Comparison of ENCODE assay signal across 17 cellular contexts in the genomic region with DNA sequence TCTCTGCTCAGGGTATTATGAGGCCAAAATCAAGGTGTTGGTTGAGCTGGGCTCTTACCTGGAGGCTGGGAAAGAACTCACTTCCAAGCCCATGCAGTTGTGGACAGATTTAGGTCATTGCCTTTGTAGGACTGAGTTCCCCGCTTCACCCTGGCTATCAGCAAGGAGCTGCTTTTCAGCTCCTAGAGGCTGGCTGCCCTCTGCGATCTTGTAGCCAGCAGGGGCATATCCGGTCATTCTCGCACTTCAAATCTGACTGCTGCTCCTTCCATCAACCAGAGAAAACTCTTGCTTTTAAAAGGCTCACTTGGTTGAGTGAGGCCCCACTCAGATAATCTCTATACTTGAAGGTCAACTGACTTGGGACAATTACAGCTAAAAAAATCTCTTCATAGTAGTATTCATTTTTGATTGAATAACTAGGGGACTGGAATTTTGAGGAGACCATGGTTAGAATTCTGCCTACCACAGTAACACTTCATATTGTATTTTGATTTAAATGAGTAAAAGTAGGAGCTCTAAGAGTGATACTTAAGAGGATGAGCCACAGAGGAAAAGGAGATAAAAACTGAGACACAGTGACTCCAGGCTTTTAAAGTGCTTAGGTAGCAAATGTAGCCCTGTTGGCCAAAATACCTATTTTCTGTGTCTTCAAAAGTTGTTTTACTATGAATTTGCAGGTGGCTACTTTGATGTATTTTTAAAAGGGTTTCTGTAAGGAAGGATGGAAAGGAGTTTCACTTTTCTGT.
DNase-seq lines count a peak whose midpoint lies in the region; ATAC-seq and TF ChIP-seq lines count a peak whose summit lies in the region.
"Had no signal": no experiment of that assay in that cellular context is flagged by ENCODE, and none has a peak within 500 bp of the region (broad histone marks: within the 10 kb centered on the region; RNA-seq: fewer than 3 reads in every experiment).

No MANE protein-coding gene starts in this region.

- H4K8ac ChIP-seq in IMR-90 (ENCODE audit: low read depth in 2 of 2, low read length in 2 of 2) = peak overlapping the region in 1 of 2 experiments; percentile 37; a peak in 2 of 4 replicates

- BruUV-seq in IMR-90 (replicated peaks; lab: Mats Ljungman, UMichigan) = no TSS peak
- no TSS peak for BruUV-seq in PC-9 (replicated peaks; lab: Mats Ljungman, UMichigan)

- H3K9me3 Mint-ChIP-seq in chondrocyte (ENCODE audit: low read depth) = peaks cover 5% of the 10 kb centered on the region
- peaks cover 0 to 1% of the 10 kb centered on the region in 2 donors for H3K9me3 Mint-ChIP-seq in activated T-cell treated with anti-CD3 and anti-CD28 coated beads, Interleukin-2, amount 50 U/mL, for 72 hours
- H3K9me3 Mint-ChIP-seq: activated CD4-positive, alpha-beta memory T cell treated with anti-CD3 and anti-CD28 coated beads for 36 hours; activated T-helper 2 cell treated with anti-CD3 and anti-CD28 coated beads, Interferon-gamma antibody, Interleukin-2, Interleukin-4, amounts not matched to agents 10 μg/mL and 5 μg/mL and 100 μg/mL, durations not matched to agents 14 hours and 24 hours and 36 hours; immature natural killer cell had no signal

- peaks cover 8% of the 10 kb centered on the region for H3K36me3 Mint-ChIP-seq in chondrocyte (ENCODE audit: low read depth)
- peaks cover 7 to 11% of the 10 kb centered on the region in 2 donors for H3K36me3 Mint-ChIP-seq in activated T-cell treated with anti-CD3 and anti-CD28 coated beads, Interleukin-2, amount 50 U/mL, for 72 hours (ENCODE audit: insufficient read depth in 2 of 2)

- peak overlapping the region; percentile 86 for H3K27ac Mint-ChIP-seq in chondrocyte (ENCODE audit: unreplicated experiment)
- no peak overlapping the region for H3K27ac Mint-ChIP-seq in activated T-cell treated with anti-CD3 and anti-CD28 coated beads, Interleukin-2, amount 50 U/mL, for 72 hours
- H3K27ac Mint-ChIP-seq: activated CD4-positive, alpha-beta memory T cell treated with anti-CD3 and anti-CD28 coated beads for 36 hours; activated T-helper 2 cell treated with anti-CD3 and anti-CD28 coated beads, Interferon-gamma antibody, Interleukin-2, Interleukin-4, amounts not matched to agents 10 μg/mL and 5 μg/mL and 100 μg/mL, durations not matched to agents 14 hours and 24 hours and 36 hours; immature natural killer cell had no signal

- ATAC-seq in IMR-90 (ENCODE audit: low read depth) (peak; percentile 42; the same call in 1 of the 2 replicates), GM21423 (IDR thresholded peaks at IDR 0.05; ENCODE audit: unreplicated experiment) (no peak)
- no peak for ATAC-seq in activated T-cell treated with anti-CD3 and anti-CD28 coated beads, Interleukin-2, amount 50 U/mL, for 72 hours (replicated peaks in 1 of 2)

- H2BK5ac ChIP-seq in IMR-90 (ENCODE audit: low read depth, low read length, poor library complexity, severe bottlenecking) = peak overlapping the region; percentile 62

- H3K9me3 ChIP-seq in IMR-90 (ENCODE audit: control insufficient read depth, insufficient read depth, low read length) (no peaks in the 10 kb centered on the region), PC-9 (ENCODE audit: insufficient read depth, low read depth) (no peaks in the 10 kb centered on the region)
- H3K9me3 ChIP-seq: BLaER1, SK-N-SH had no signal

- no peak overlapping the region for H3K9ac ChIP-seq in IMR-90 (ENCODE audit: low read depth, low read length)
- H3K9ac ChIP-seq: BLaER1, SK-N-SH had no signal

- H4K5ac ChIP-seq in IMR-90 (ENCODE audit: low read depth, low read length) = peak overlapping the region; percentile 96

- 100% methylated on average over 1 of the region's 4 CpGs; no CpG with 5 or more reads in 1 of the 2 experiments for WGBS in IMR-90 (ENCODE audit: extremely low coverage in 2 of 2, insufficient read length in 1 of 2), 2 experiments

- H3K4me2 ChIP-seq in IMR-90 (ENCODE audit: low read depth, low read length) (peak overlapping the region; percentile 98), PC-9 (no peak overlapping the region)
- H3K4me2 ChIP-seq: BLaER1, SK-N-SH had no signal

- peak overlapping the region; percentile 77 for H2BK120ac ChIP-seq in IMR-90 (ENCODE audit: low read depth, low read length)

- H3K4me3 ChIP-seq in IMR-90 (ENCODE audit: insufficient read depth, low read depth, low read length) = peak overlapping the region; percentile 23; the same call in 1 of the 2 replicates
- no peak overlapping the region for H3K4me3 ChIP-seq in PC-9
- H3K4me3 ChIP-seq: BLaER1 had no signal

- H3K56ac ChIP-seq in IMR-90 (ENCODE audit: extremely low read depth, insufficient read depth, low read length) = 0 out of 2 replicates have a peak overlapping the region, but pooled peaks have one; percentile 8

- H2AK5ac ChIP-seq in IMR-90 (ENCODE audit: low read depth, low read length) = peak overlapping the region; percentile 61; the same call in 1 of the 2 replicates

- H2AFZ ChIP-seq in IMR-90 (replicated peaks; ENCODE audit: low read length, poor library complexity) (peak overlapping the region; percentile 35), PC-9 (no peak overlapping the region)

- H3K18ac ChIP-seq in IMR-90 (ENCODE audit: low read depth, low read length) = peak overlapping the region; percentile 86

- peak overlapping the region; percentile 64 for H3K14ac ChIP-seq in IMR-90 (replicated peaks; ENCODE audit: low read depth, low read length)

- H3K36me3 ChIP-seq in IMR-90 (ENCODE audit: control insufficient read depth, insufficient read depth, low read length) (no peaks in the 10 kb centered on the region), PC-9 (ENCODE audit: low read depth) (0 out of 2 replicates have a peak, but pooled peaks cover 16% of the 10 kb centered on the region)

- no peaks in the 10 kb centered on the region for H3K27me3 Mint-ChIP-seq in chondrocyte (ENCODE audit: low read depth)
- H3K27me3 Mint-ChIP-seq in activated T-cell treated with anti-CD3 and anti-CD28 coated beads, Interleukin-2, amount 50 U/mL, for 72 hours (ENCODE audit: low read depth) = no peaks in the 10 kb centered on the region
- H3K27me3 Mint-ChIP-seq: activated CD4-positive, alpha-beta memory T cell treated with anti-CD3 and anti-CD28 coated beads for 36 hours had no signal

- peaks cover 29% of the 10 kb centered on the region for H3K4me1 Mint-ChIP-seq in chondrocyte (ENCODE audit: low read depth)
- H3K4me1 Mint-ChIP-seq in activated T-cell treated with anti-CD3 and anti-CD28 coated beads, Interleukin-2, amount 50 U/mL, for 72 hours (ENCODE audit: low read depth) = peaks cover 8% of the 10 kb centered on the region
- H3K4me1 Mint-ChIP-seq: immature natural killer cell had no signal

- peak overlapping the region; percentile 49; the same call in 1 of the 2 replicates for H3K23ac ChIP-seq in IMR-90 (ENCODE audit: low read depth, low read length)

- H2BK15ac ChIP-seq in IMR-90 (ENCODE audit: low read depth, low read length) = peak overlapping the region; percentile 45; the same call in 1 of the 3 replicates

- dilution Hi-C loops in IMR-90 (cut with HindIII; ENCODE audit: low sequenced_read_pairs, unreplicated experiment) = no loop called here

- H2AK9ac ChIP-seq in IMR-90 (replicated peaks; ENCODE audit: low read depth, low read length, poor library complexity) = no peak overlapping the region

- DNase-seq in IMR-90 (no peak), chondrocyte (ENCODE audit: low spot score) (no peak), iPS DF 19.7 (ENCODE audit: low read depth, low spot score) (peak; percentile 17), retina (peak; percentile 28), PC-9 (no peak), AG08395 (ENCODE audit: low spot score) (no peak)
- DNase-seq in activated T-cell treated with anti-CD3 and anti-CD28 coated beads, Interleukin-2, amount 50 U/mL, for 72 hours = no peak
- DNase-seq: activated CD4-positive, alpha-beta memory T cell treated with anti-CD3 and anti-CD28 coated beads for 36 hours; anterior cingulate cortex; immature natural killer cell; KG1; NCI-H1436 treated with DMSO at 0.1 percent for 48 hours; nucleus accumbens; SK-N-SH had no signal

- intact Hi-C loops in IMR-90 (cut with micrococcal nuclease) = no loop called here
- intact Hi-C loops in PC-9 (cut with micrococcal nuclease; ENCODE audit: unreplicated experiment) = no loop called here

- no peak for TF ChIP-seq POLR2A in IMR-90 (IDR thresholded peaks at IDR 0.05; ENCODE audit: low read depth, low read length)

- CTCF ChIA-PET in IMR-90 (lab: Yijun Ruan, JAX) (interaction anchor here (0.6 kb wide), 3 partner anchors 31 to 154 kb away, joined by 3 to 5 read pairs (median 3); no protein-coding TSS in a partner anchor), PC-9 (lab: Charles Lee) (interaction anchor here (0.6 kb wide), 1 partner anchor 240 kb away, joined by 3 read pairs; no protein-coding TSS in a partner anchor)

- H4K20me1 ChIP-seq in IMR-90 (ENCODE audit: insufficient read depth, low read length) (no peaks in the 10 kb centered on the region), PC-9 (ENCODE audit: insufficient read depth) (no peaks in the 10 kb centered on the region)
- H4K20me1 ChIP-seq: BLaER1 had no signal

- no peaks in the 10 kb centered on the region for H3F3A ChIP-seq in PC-9 (ENCODE audit: insufficient read depth, low read depth)

- peaks cover 7 to 37% of the 10 kb centered on the region in 2 experiments; a peak in 3 of 4 replicates for H3K79me1 ChIP-seq in IMR-90 (ENCODE audit: low read depth in 1 of 2, low read length in 2 of 2)

- H3K27me3 ChIP-seq in IMR-90 (ENCODE audit: control insufficient read depth, insufficient read depth, low read length) (no peaks in the 10 kb centered on the region), PC-9 (ENCODE audit: insufficient read depth, low read depth) (no peaks in the 10 kb centered on the region)
- H3K27me3 ChIP-seq: BLaER1 had no signal

- peak overlapping the region; percentile 27; the same call in 1 of the 2 replicates for H2BK20ac ChIP-seq in IMR-90 (ENCODE audit: low read depth, low read length)

- H3K79me2 ChIP-seq in PC-9 (ENCODE audit: low read depth) = no peaks in the 10 kb centered on the region; the same call in 1 of the 2 replicates

- H3K27ac ChIP-seq in IMR-90 (ENCODE audit: insufficient read depth, low read length) = peak overlapping the region; percentile 73; the same call in 1 of the 2 replicates
- H3K27ac ChIP-seq in PC-9 = no peak overlapping the region; the same call in 1 of the 2 replicates
- H3K27ac ChIP-seq: BLaER1 had no signal

- peak overlapping the region; percentile 75 for H3K4ac ChIP-seq in IMR-90 (ENCODE audit: low read depth, low read length)

- TF ChIP-seq CTCF in IMR-90 (conservative IDR thresholded peaks at IDR 0.05; ENCODE audit: low read depth, low read length) (no peak), chondrocyte (IDR thresholded peaks at IDR 0.05) (no peak), PC-9 (conservative IDR thresholded peaks at IDR 0.05) (no peak)

- TF ChIP-seq RAD21 in IMR-90 (IDR thresholded peaks at IDR 0.05; ENCODE audit: low read length) = no peak

- no peaks in the 10 kb centered on the region for H3K9me2 ChIP-seq in PC-9 (ENCODE audit: insufficient read depth)
- H3K9me2 ChIP-seq: SK-N-SH had no signal

- POLR2A ChIA-PET in IMR-90 (lab: Charles Lee; ENCODE audit: unreplicated experiment) (no interaction called here), PC-9 (lab: Charles Lee; ENCODE audit: unreplicated experiment) (no interaction called here)

- in situ Hi-C loops in IMR-90 (cut with MboI; ENCODE audit: low sequenced_read_pairs) = no loop called here

- peak overlapping the region; percentile 43 for H3K4me3 Mint-ChIP-seq in chondrocyte (ENCODE audit: unreplicated experiment)
- no peak overlapping the region for H3K4me3 Mint-ChIP-seq in activated T-cell treated with anti-CD3 and anti-CD28 coated beads, Interleukin-2, amount 50 U/mL, for 72 hours
- H3K4me3 Mint-ChIP-seq: activated CD4-positive, alpha-beta memory T cell treated with anti-CD3 and anti-CD28 coated beads for 36 hours; immature natural killer cell had no signal

- H4K91ac ChIP-seq in IMR-90 (ENCODE audit: insufficient read depth, low read depth, low read length) = peak overlapping the region; percentile 53; the same call in 1 of the 2 replicates

- H3K9me1 ChIP-seq in IMR-90 (ENCODE audit: insufficient read depth, low read length) = peaks cover 8% of the 10 kb centered on the region

- H3K4me1 ChIP-seq in IMR-90 (ENCODE audit: control insufficient read depth, insufficient read depth, low read length) (peaks cover 5% of the 10 kb centered on the region), PC-9 (replicated peaks; ENCODE audit: insufficient read depth) (0 out of 2 replicates have a peak, but pooled peaks cover 3% of the 10 kb centered on the region)
- H3K4me1 ChIP-seq: BLaER1 had no signal

Comparison
In these comparisons a context has a peak if more than half of its experiments do, and no peak if none do; other contexts are left out.
1. DNase-seq: peak in iPS DF 19.7 (single experiment) and retina (single experiment); none in IMR-90 (single experiment), chondrocyte (single experiment), PC-9 (0 of 2), activated T-cell treated with anti-CD3 and anti-CD28 coated beads, Interleukin-2, amount 50 U/mL, for 72 hours (0 of 2) and AG08395 (single experiment).